21 cellular contexts compared by ENCODE assay signal in genomic region chr10:51468424-51468823, GRCh38.
DNase-seq lines count a peak whose midpoint lies in the region; ATAC-seq and TF ChIP-seq lines count a peak whose summit lies in the region.
"Had no signal": no experiment of that assay in that cellular context is flagged by ENCODE, and none has a peak within 500 bp of the region (broad histone marks: within the 10 kb centered on the region; RNA-seq: fewer than 3 reads in every experiment).

No MANE protein-coding gene starts in this region.

- no peak for TF ChIP-seq CTCF in AG10803 (conservative IDR thresholded peaks at IDR 0.05; ENCODE audit: low read length)
- TF ChIP-seq CTCF in astrocyte of the cerebellum (IDR thresholded peaks at IDR 0.05; ENCODE audit: low read depth, low read length, missing control alignments), result no peak
- TF ChIP-seq CTCF in fibroblast of pulmonary artery (IDR thresholded peaks at IDR 0.05; ENCODE audit: low read length, missing control alignments), result no peak
- TF ChIP-seq CTCF in upper lobe of right lung (IDR thresholded peaks at IDR 0.05), result no peak

- H3K27ac ChIP-seq in upper lobe of right lung, result no peak overlapping the region
- H3K27ac ChIP-seq: KMS-11 had no signal

- ATAC-seq in upper lobe of right lung (no peak), GM21737 (IDR thresholded peaks at IDR 0.05; ENCODE audit: unreplicated experiment) (no peak)
- ATAC-seq: SK-N-SH treated with all-trans-retinoic acid at 6 μM for 48 hours had no signal

- H3K9me3 ChIP-seq in upper lobe of right lung, result no peaks in the 10 kb centered on the region

- no peaks in the 10 kb centered on the region for H3K36me3 ChIP-seq in upper lobe of right lung

- DNase-seq in AG10803 (ENCODE audit: low read depth), result peak; percentile 11
- DNase-seq in NCI-H2081 treated with DMSO at 0.1 percent for 48 hours (lab: John Stamatoyannopoulos, UW), result peak; percentile 17
- DNase-seq in astrocyte of the cerebellum (ENCODE audit: low read depth), result peak; percentile 6
- peak; percentile 3 for DNase-seq in fibroblast of pulmonary artery (ENCODE audit: low read depth)
- DNase-seq in midbrain (lab: John Stamatoyannopoulos, UW), result no peak
- no peak for DNase-seq in upper lobe of right lung
- no peak for DNase-seq in HK-2 (ENCODE audit: unreplicated experiment)
- DNase-seq: 8988T; CD4-positive, alpha-beta T cell; DMS153; HFFc6; NCI-H1417 treated with DMSO at 0.1 percent for 48 hours; NCI-H187 treated with DMSO at 0.1 percent for 48 hours; NCI-H345; NCI-H526; OCI-M1; RPMI8226; SIG-M5 had no signal

- no peaks in the 10 kb centered on the region for H3K27me3 ChIP-seq in upper lobe of right lung

- intact Hi-C loops in upper lobe of right lung (cut with DNase I), result no loop called here

- no peak overlapping the region for H3K4me3 ChIP-seq in AG10803 (ENCODE audit: low read length)
- H3K4me3 ChIP-seq in astrocyte of the cerebellum (ENCODE audit: low read depth, low read length), result no peak overlapping the region
- no peak overlapping the region for H3K4me3 ChIP-seq in fibroblast of pulmonary artery (replicated peaks; ENCODE audit: low read depth, low read length)
- H3K4me3 ChIP-seq in upper lobe of right lung, result no peak overlapping the region

- in situ Hi-C loops in astrocyte of the cerebellum (cut with HindIII; ENCODE audit: low sequenced_read_pairs), result no loop called here

- peaks cover 7% of the 10 kb centered on the region for H3K4me1 ChIP-seq in upper lobe of right lung

Comparison
In these comparisons a context has a peak if more than half of its experiments do, and no peak if none do; other contexts are left out.
1. DNase-seq: peak in AG10803 (single experiment), NCI-H2081 treated with DMSO at 0.1 percent for 48 hours (single experiment), astrocyte of the cerebellum (single experiment) and fibroblast of pulmonary artery (single experiment); none in midbrain (single experiment), upper lobe of right lung (single experiment) and HK-2 (single experiment).